8 cellular contexts compared by ENCODE assay signal in the genomic region with DNA sequence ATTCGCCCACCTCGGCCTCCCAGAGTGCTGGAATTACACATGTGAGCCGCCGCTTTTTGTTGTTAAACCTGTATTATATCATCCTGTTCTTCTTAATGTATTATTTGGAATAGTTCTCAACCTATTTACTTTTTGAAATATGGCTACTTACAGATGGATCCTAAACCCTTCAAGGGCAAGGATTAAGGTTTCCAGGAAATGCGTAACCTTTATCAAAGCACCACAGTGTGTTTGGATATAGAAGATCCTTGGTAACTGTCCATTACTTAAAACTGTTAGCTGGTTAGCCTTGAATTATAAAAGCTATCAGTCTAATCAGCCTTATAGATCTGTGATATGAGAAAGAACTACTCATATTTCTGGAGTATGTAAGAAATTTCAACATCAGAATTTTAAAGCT.
"Had no signal": no experiment of that assay in that cellular context is flagged by ENCODE, and none has a peak within 500 bp of the region (broad histone marks: within the 10 kb centered on the region; RNA-seq: fewer than 3 reads in every experiment).

No MANE protein-coding gene starts in this region.

- ATAC-seq: GM12878 had no signal

- H3K4me3 ChIP-seq: GM12878 had no signal

- DNase-seq: GDM1, GF-D8 had no signal

- FAIRE-seq: G401.6, GM12878, GM12891, GM12892, GM18507, GM19239 had no signal
